ENCODE assay signal across 22 cellular contexts in the genomic region with DNA sequence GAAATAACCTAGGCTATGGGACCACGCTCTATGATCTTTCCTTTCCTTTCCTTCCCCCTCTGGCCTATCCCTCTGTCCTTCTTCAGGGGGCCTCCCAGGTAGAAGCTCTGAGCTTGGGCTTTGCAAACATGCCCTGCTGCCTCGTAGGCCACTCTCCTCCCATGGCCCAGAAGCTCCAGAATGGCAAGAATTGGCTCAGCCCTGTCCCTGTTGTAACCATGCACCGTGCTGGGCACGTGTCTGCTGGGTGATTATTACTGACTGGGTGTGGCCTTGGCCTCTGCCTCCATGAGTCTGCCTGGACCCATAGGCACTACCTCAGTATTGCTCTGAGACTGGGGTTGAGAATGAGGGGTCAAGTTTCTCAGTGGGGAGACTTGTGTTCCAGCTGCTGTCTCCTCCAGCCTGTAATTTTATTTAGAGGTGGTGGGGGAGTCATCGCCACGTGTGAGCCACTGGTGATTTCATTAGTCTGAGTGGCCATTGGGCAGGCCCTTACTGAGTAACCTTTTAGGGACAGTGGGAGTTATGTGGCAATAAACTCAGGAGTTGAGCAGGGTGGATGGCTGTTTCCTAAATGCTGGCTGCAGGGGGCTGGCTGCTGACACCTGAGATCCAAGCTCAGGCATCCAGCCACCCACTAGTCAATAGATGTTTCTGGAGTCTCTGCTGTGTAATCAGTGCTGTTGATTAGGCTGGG.
"Had no signal": no experiment of that assay in that cellular context is flagged by ENCODE, and none has a peak within 500 bp of the region (broad histone marks: within the 10 kb centered on the region; RNA-seq: fewer than 3 reads in every experiment).

No MANE protein-coding gene starts in this region.

- H3K4me1 ChIP-seq: pancreas, spleen had no signal

- H3K4me3 ChIP-seq: cardiac muscle cell, dorsolateral prefrontal cortex, heart right ventricle, pancreas, spleen, testis had no signal

- DNase-seq: activated CD4-positive, alpha-beta T cell treated with anti-CD3 and anti-CD28 coated beads, Interleukin-2, amount 10 ng/mL, durations not matched to agents 24 days and 14 days; activated CD8-positive, alpha-beta T cell treated with anti-CD3 and anti-CD28 coated beads for 36 hours; activated naive CD4-positive, alpha-beta T cell; activated naive CD8-positive, alpha-beta T cell treated with anti-CD3 and anti-CD28 coated beads, Interleukin-2, amount 10 ng/mL, durations not matched to agents 7 days and 5 days; activated T-cell treated with anti-CD3 and anti-CD28 coated beads, Interleukin-2, amount 50 U/mL, for 1 hour; amygdala; dorsolateral prefrontal cortex; heart right ventricle; immature natural killer cell; mesenchymal stem cell; natural killer cell; pancreas; spleen; stimulated activated CD4-positive, alpha-beta T cell treated with anti-CD3 and anti-CD28 coated beads, Interleukin-4, amount 100 ng/mL, for 4 hours; T-helper 1 cell; T-helper 9 cell; testis had no signal

- H3K36me3 ChIP-seq: cardiac muscle cell, heart right ventricle, neutrophil, pancreas, spleen had no signal

- FAIRE-seq: pancreas had no signal

- H3K9me3 ChIP-seq: heart right ventricle, neutrophil, pancreas, spleen, testis had no signal

- ATAC-seq: activated CD8-positive, alpha-beta T cell treated with anti-CD3 and anti-CD28 coated beads for 36 hours; activated T-helper 17 cell treated with anti-CD3 and anti-CD28 coated beads, Interleukin-2, amount 50 U/mL, for 72 hours; heart right ventricle; natural killer cell; sciatic nerve; stimulated activated memory B cell treated with anti-CD40 and anti-IgM and Interleukin-4, amounts not matched to agents 10 μg/mL and 1 μg/mL and 100 μg/mL, for 72 hours had no signal

- H3K27me3 ChIP-seq: cardiac muscle cell, pancreas, testis had no signal

- H3K27ac ChIP-seq: cardiac muscle cell, dorsolateral prefrontal cortex, heart right ventricle, neutrophil, pancreas, spleen, testis had no signal
